Comparison of ENCODE assay signal across 10 cellular contexts in genomic region chr12:116539905-116540482, GRCh38. TPM values are rescaled to one million over a fixed set of nuclear protein-coding genes. Genes with fewer than 3 reads are reported as not detected.
DNase-seq lines count a peak whose midpoint lies in the region; ATAC-seq, FAIRE-seq and TF ChIP-seq lines count a peak whose summit lies in the region.
"Had no signal": no experiment of that assay in that cellular context is flagged by ENCODE, and none has a peak within 500 bp of the region (broad histone marks: within the 10 kb centered on the region; RNA-seq: fewer than 3 reads in every experiment).

No MANE protein-coding gene starts in this region.

- H3K27ac ChIP-seq in mesodermal cell (ENCODE audit: low read depth, low read length, severe bottlenecking) = peak overlapping the region; percentile 48

- 30 to 32% methylated on average over 12 to 15 of the region's 17 CpGs for WGBS in mesodermal cell (ENCODE audit: insufficient coverage in 2 of 2), 2 experiments

- H3K9me3 ChIP-seq in mesodermal cell (ENCODE audit: control insufficient read depth, low read length) = no peaks in the 10 kb centered on the region
- H3K9me3 ChIP-seq: SJSA1 had no signal

- no peak overlapping the region for H3K4me3 ChIP-seq in mesodermal cell (ENCODE audit: extremely low read depth, insufficient read depth, low read length, poor library complexity, severe bottlenecking)
- H3K4me3 ChIP-seq: SJSA1 had no signal

- no peak for TF ChIP-seq POLR2A in GM12891 (IDR thresholded peaks at IDR 0.05; ENCODE audit: low read depth, low read length)

- FAIRE-seq in GM12891 (lab: Jason Lieb, UNC) = no peak

- no peaks in the 10 kb centered on the region for H3K36me3 ChIP-seq in mesodermal cell (ENCODE audit: control insufficient read depth, insufficient read depth, low read length)
- H3K36me3 ChIP-seq: SJSA1 had no signal

- peaks cover 15% of the 10 kb centered on the region for H3K4me1 ChIP-seq in mesodermal cell (ENCODE audit: control insufficient read depth, insufficient read depth, low read length, poor library complexity, severe bottlenecking)

- ATAC-seq in HG03095 (IDR thresholded peaks at IDR 0.05; ENCODE audit: unreplicated experiment) (no peak), GM19023 (IDR thresholded peaks at IDR 0.05; ENCODE audit: unreplicated experiment) (no peak)

- peak; percentile 51 for DNase-seq in AG20443 (ENCODE audit: low spot score)
- peak; percentile 91 for DNase-seq in NCI-H2029 treated with DMSO at 0.1 percent for 48 hours (lab: John Stamatoyannopoulos, UW)
- DNase-seq in cerebellum (ENCODE audit: low spot score) = peak; percentile 24
- no peak for DNase-seq in activated CD4-positive, CD25-positive, alpha-beta regulatory T cell (lab: John Stamatoyannopoulos, UW)
- DNase-seq in GM12891 (ENCODE audit: insufficient read length, low spot score) = no peak
- DNase-seq: DND-41 had no signal

TF ChIP-seq in GM12891, 5 proteins besides CTCF, POLR2A, EP300 and RAD21:
- TF ChIP-seq PAX5 (IDR thresholded peaks at IDR 0.05; ENCODE audit: insufficient read depth, low read length, severe bottlenecking) (no peak), TAF1 (IDR thresholded peaks at IDR 0.05; ENCODE audit: low read depth, low read length) (no peak), POU2F2 (IDR thresholded peaks at IDR 0.05; ENCODE audit: low read depth, low read length) (no peak), POLR2AphosphoS5 (IDR thresholded peaks at IDR 0.05; ENCODE audit: low read depth, low read length) (no peak), SPI1 (IDR thresholded peaks at IDR 0.05; ENCODE audit: low read depth, low read length) (no peak)
TF ChIP-seq in GM12891: peak in this region for 0.

RNA-seq across cellular contexts. Expression of gene MAP1LC3B2, which starts 19.2 kb away (rescaled TPM):
- 1.4 TPM for total RNA-seq in cerebellum
- polyA plus RNA-seq in mesodermal cell (2013, experiment 1 of 2) = 2.2 TPM
- polyA plus RNA-seq in mesodermal cell (2013, experiment 2 of 2) = 3.4 TPM
- polyA plus RNA-seq in GM12891 (2012; ENCODE audit: low read depth, missing spikeins) = 1.3 TPM

Comparison
In these comparisons a context has a peak if more than half of its experiments do, and no peak if none do; other contexts are left out.
1. DNase-seq: peak in AG20443 (single experiment), NCI-H2029 treated with DMSO at 0.1 percent for 48 hours (single experiment) and cerebellum (single experiment); none in activated CD4-positive, CD25-positive, alpha-beta regulatory T cell (0 of 4) and GM12891 (single experiment).